22 cellular contexts compared by ENCODE assay signal in genomic region chr17:54944796-54945195, GRCh38. TPM values are rescaled to one million over a fixed set of nuclear protein-coding genes. Genes with fewer than 3 reads are reported as not detected.
DNase-seq lines count a peak whose midpoint lies in the region; ATAC-seq and TF ChIP-seq lines count a peak whose summit lies in the region.
"Had no signal": no experiment of that assay in that cellular context is flagged by ENCODE, and none has a peak within 500 bp of the region (broad histone marks: within the 10 kb centered on the region; RNA-seq: fewer than 3 reads in every experiment).

No MANE protein-coding gene starts in this region.

- H3K27ac ChIP-seq in brain microvascular endothelial cell: peak overlapping the region; percentile 24
- H3K27ac ChIP-seq: cardiac muscle cell, left ventricle myocardium inferior, prostate gland, tibial nerve, WERI-Rb-1 had no signal

- CTCF ChIA-PET in activated CD4-positive, alpha-beta memory T cell treated with anti-CD3 and anti-CD28 coated beads for 36 hours (lab: Charles Lee): no interaction called here

- H3K9me3 Mint-ChIP-seq in activated CD4-positive, alpha-beta memory T cell treated with anti-CD3 and anti-CD28 coated beads for 36 hours: no peaks in the 10 kb centered on the region
- H3K9me3 Mint-ChIP-seq: stimulated activated naive CD8-positive, alpha-beta T cell treated with anti-CD3 and anti-CD28 coated beads, Interleukin-15, amount 100 ng/mL, for 72 hours had no signal

- ATAC-seq in HG03378 (IDR thresholded peaks at IDR 0.05; ENCODE audit: unreplicated experiment) (no peak), GM21619 (IDR thresholded peaks at IDR 0.05; ENCODE audit: unreplicated experiment) (no peak)
- ATAC-seq: stimulated activated naive CD8-positive, alpha-beta T cell treated with anti-CD3 and anti-CD28 coated beads, Interleukin-15, amount 100 ng/mL, for 72 hours had no signal

- H3K27ac Mint-ChIP-seq in activated CD4-positive, alpha-beta memory T cell treated with anti-CD3 and anti-CD28 coated beads for 36 hours: no peak overlapping the region

- H3K27me3 Mint-ChIP-seq in activated CD4-positive, alpha-beta memory T cell treated with anti-CD3 and anti-CD28 coated beads for 36 hours: peaks cover 12% of the 10 kb centered on the region

- TF ChIP-seq CTCF in brain microvascular endothelial cell (IDR thresholded peaks at IDR 0.05; ENCODE audit: low read depth, low read length, missing control alignments): no peak

- H3K4me1 Mint-ChIP-seq in activated CD4-positive, alpha-beta memory T cell treated with anti-CD3 and anti-CD28 coated beads for 36 hours (ENCODE audit: low read depth): no peaks in the 10 kb centered on the region
- H3K4me1 Mint-ChIP-seq: neural crest cell had no signal

- intact Hi-C loops in activated CD4-positive, alpha-beta memory T cell treated with anti-CD3 and anti-CD28 coated beads for 36 hours (cut with micrococcal nuclease): no loop called here

- no peaks in the 10 kb centered on the region for H3K36me3 ChIP-seq in brain microvascular endothelial cell (replicated peaks)
- H3K36me3 ChIP-seq: left ventricle myocardium inferior, prostate gland, tibial nerve had no signal

- H3K36me3 Mint-ChIP-seq in activated CD4-positive, alpha-beta memory T cell treated with anti-CD3 and anti-CD28 coated beads for 36 hours: no peaks in the 10 kb centered on the region

- POLR2A ChIA-PET in activated CD4-positive, alpha-beta memory T cell treated with anti-CD3 and anti-CD28 coated beads for 36 hours (lab: Charles Lee): no interaction called here

- H3K4me3 ChIP-seq in brain microvascular endothelial cell (ENCODE audit: low read depth, low read length): no peak overlapping the region
- H3K4me3 ChIP-seq: cardiac muscle cell, left ventricle myocardium inferior, prostate gland, tibial nerve had no signal

- no peak overlapping the region for H3K4me3 Mint-ChIP-seq in activated CD4-positive, alpha-beta memory T cell treated with anti-CD3 and anti-CD28 coated beads for 36 hours
- H3K4me3 Mint-ChIP-seq: neural crest cell; stimulated activated naive CD8-positive, alpha-beta T cell treated with anti-CD3 and anti-CD28 coated beads, Interleukin-15, amount 100 ng/mL, for 72 hours had no signal

- peak; percentile 52 for DNase-seq in EH (ENCODE audit: low read depth)
- DNase-seq in OCI-M1 (lab: John Stamatoyannopoulos, UW): peak; percentile 80
- peak; percentile 36 for DNase-seq in brain microvascular endothelial cell
- DNase-seq in kidney tubule cell (ENCODE audit: low spot score): peak; percentile 44
- no peak for DNase-seq in activated CD4-positive, alpha-beta memory T cell treated with anti-CD3 and anti-CD28 coated beads for 36 hours
- DNase-seq in NCI-H2107 (lab: John Stamatoyannopoulos, UW): no peak
- DNase-seq: activated CD4-positive, alpha-beta T cell treated with anti-CD3 and anti-CD28 coated beads, Interleukin-2, amount 50 U/mL, for 4 hours; activated gamma-delta T cell treated with Interleukin-2 at 50 U/mL for 16 hours; GDM1; left ventricle myocardium inferior; NCI-H1436 treated with DMSO at 0.1 percent for 48 hours; NCI-H774; SHP77; stimulated activated CD4-positive, alpha-beta T cell treated with anti-CD3 and anti-CD28 coated beads, Interleukin-4, amount 100 ng/mL, for 4 hours; stimulated activated naive CD8-positive, alpha-beta T cell treated with anti-CD3 and anti-CD28 coated beads, Interleukin-15, amount 100 ng/mL, for 72 hours; WERI-Rb-1 had no signal

- H3K27me3 ChIP-seq in brain microvascular endothelial cell (replicated peaks): no peaks in the 10 kb centered on the region
- H3K27me3 ChIP-seq: cardiac muscle cell, tibial nerve had no signal

- in situ Hi-C loops in brain microvascular endothelial cell (cut with HindIII; ENCODE audit: low pct_ligation_motif_present, low sequenced_read_pairs): no loop called here

RNA-seq across cellular contexts. Expression of gene COX11, which starts 23.7 kb away (rescaled TPM):
- 10 to 100 TPM; 44.2 to 49.9 TPM for total RNA-seq in activated CD4-positive, alpha-beta memory T cell treated with anti-CD3 and anti-CD28 coated beads for 36 hours

RNA-seq across cellular contexts. Expression of gene STXBP4, which starts 23.8 kb away (rescaled TPM):
- total RNA-seq in activated CD4-positive, alpha-beta memory T cell treated with anti-CD3 and anti-CD28 coated beads for 36 hours: 1 to 10 TPM; 3.2 to 4.3 TPM

RNA-seq across cellular contexts. Expression of gene TOM1L1, which starts 44.1 kb away (rescaled TPM):
- 1 to 10 TPM; 2.0 to 2.6 TPM for total RNA-seq in activated CD4-positive, alpha-beta memory T cell treated with anti-CD3 and anti-CD28 coated beads for 36 hours

Comparison
In these comparisons a context has a peak if more than half of its experiments do, and no peak if none do; other contexts are left out.
1. DNase-seq: peak in EH (single experiment), OCI-M1 (single experiment), brain microvascular endothelial cell (single experiment) and kidney tubule cell (single experiment); none in activated CD4-positive, alpha-beta memory T cell treated with anti-CD3 and anti-CD28 coated beads for 36 hours (single experiment) and NCI-H2107 (single experiment).